In genomic region chr9:77554706-77555105, GRCh38 we compare ENCODE assay signal across 20 cellular contexts.
DNase-seq lines count a peak whose midpoint lies in the region; ATAC-seq, FAIRE-seq and TF ChIP-seq lines count a peak whose summit lies in the region.
"Had no signal": no experiment of that assay in that cellular context is flagged by ENCODE, and none has a peak within 500 bp of the region (broad histone marks: within the 10 kb centered on the region; RNA-seq: fewer than 3 reads in every experiment).

No MANE protein-coding gene starts in this region.

- no peaks in the 10 kb centered on the region for H3K9me3 Mint-ChIP-seq in activated CD4-positive, alpha-beta memory T cell treated with anti-CD3 and anti-CD28 coated beads, Interleukin-2, amount 10 ng/mL, durations not matched to agents 7 days and 5 days
- H3K9me3 Mint-ChIP-seq: CD14-positive monocyte, H9 had no signal

- intact Hi-C loops in pancreas (cut with DNase I) (no loop called here), left ventricle myocardium superior (cut with micrococcal nuclease) (no loop called here)

- POLR2A ChIA-PET in activated CD4-positive, alpha-beta memory T cell treated with anti-CD3 and anti-CD28 coated beads, Interleukin-2, amount 10 ng/mL, durations not matched to agents 7 days and 5 days (lab: Charles Lee) = no interaction called here

- peak; percentile 20 for FAIRE-seq in pancreas (lab: Jason Lieb, UNC)
- FAIRE-seq: GM12878, H1, HepG2 had no signal

- CTCF ChIA-PET in activated CD4-positive, alpha-beta memory T cell treated with anti-CD3 and anti-CD28 coated beads, Interleukin-2, amount 10 ng/mL, durations not matched to agents 7 days and 5 days (lab: Charles Lee) = no interaction called here

- H3K27ac Mint-ChIP-seq in activated CD4-positive, alpha-beta memory T cell treated with anti-CD3 and anti-CD28 coated beads, Interleukin-2, amount 10 ng/mL, durations not matched to agents 7 days and 5 days = no peak overlapping the region
- H3K27ac Mint-ChIP-seq: CD4-positive, alpha-beta memory T cell had no signal

- H3K4me3 ChIP-seq in adipocyte (ENCODE audit: low read length) (peak overlapping the region; percentile 51), fibroblast of pulmonary artery (replicated peaks; ENCODE audit: low read depth, low read length) (no peak overlapping the region), pancreas (no peak overlapping the region)
- H3K4me3 ChIP-seq: BLaER1, GM12878 had no signal

- H3K27me3 Mint-ChIP-seq in activated CD4-positive, alpha-beta memory T cell treated with anti-CD3 and anti-CD28 coated beads, Interleukin-2, amount 10 ng/mL, durations not matched to agents 7 days and 5 days = peaks cover 12% of the 10 kb centered on the region

- H3K4me1 Mint-ChIP-seq in activated CD4-positive, alpha-beta memory T cell treated with anti-CD3 and anti-CD28 coated beads, Interleukin-2, amount 10 ng/mL, durations not matched to agents 7 days and 5 days = no peaks in the 10 kb centered on the region
- H3K4me1 Mint-ChIP-seq: CD14-positive monocyte; CD4-positive, alpha-beta memory T cell; H9 had no signal

- H3K36me3 Mint-ChIP-seq in activated CD4-positive, alpha-beta memory T cell treated with anti-CD3 and anti-CD28 coated beads, Interleukin-2, amount 10 ng/mL, durations not matched to agents 7 days and 5 days (ENCODE audit: low read depth) = no peaks in the 10 kb centered on the region
- H3K36me3 Mint-ChIP-seq: CD14-positive monocyte; CD4-positive, alpha-beta memory T cell had no signal

- no peaks in the 10 kb centered on the region for H3K9me3 ChIP-seq in adipocyte (ENCODE audit: control insufficient read depth, low read length)
- H3K9me3 ChIP-seq in pancreas = no peaks in the 10 kb centered on the region
- H3K9me3 ChIP-seq: BLaER1 had no signal

- 44 to 48% methylated on average over 2 of the region's 2 CpGs for WGBS in pancreas, 2 donors

- no peak for TF ChIP-seq CTCF in fibroblast of pulmonary artery (IDR thresholded peaks at IDR 0.05; ENCODE audit: low read length, missing control alignments)
- TF ChIP-seq CTCF in pancreas (IDR thresholded peaks at IDR 0.05) = no peak

- no peak overlapping the region for H3K27ac ChIP-seq in pancreas
- H3K27ac ChIP-seq: BLaER1 had no signal

- H3K4me1 ChIP-seq in adipocyte (ENCODE audit: control insufficient read depth, insufficient read depth, low read length) = peaks cover 23% of the 10 kb centered on the region
- H3K4me1 ChIP-seq in pancreas = no peaks in the 10 kb centered on the region
- H3K4me1 ChIP-seq: BLaER1 had no signal

- no peaks in the 10 kb centered on the region for H3K27me3 ChIP-seq in adipocyte (replicated peaks; ENCODE audit: control insufficient read depth, insufficient read depth, low read length)
- no peaks in the 10 kb centered on the region for H3K27me3 ChIP-seq in pancreas
- H3K27me3 ChIP-seq: BLaER1 had no signal

- ATAC-seq in pancreas (no peak), left ventricle myocardium superior (no peak)
- ATAC-seq: GM12878, HepG2 had no signal

- DNase-seq in adipocyte (ENCODE audit: low read depth) (peak; percentile 9), fibroblast of pulmonary artery (ENCODE audit: low read depth) (peak; percentile 6), left kidney (ENCODE audit: low read depth, low spot score) (peak; percentile 4), pancreas (no peak), NK-92 (lab: John Stamatoyannopoulos, UW; ENCODE audit: unreplicated experiment) (no peak), left ventricle myocardium superior (no peak)
- DNase-seq in effector CD4-positive, alpha-beta T cell = no peak
- DNase-seq in activated CD4-positive, alpha-beta memory T cell treated with anti-CD3 and anti-CD28 coated beads, Interleukin-2, amount 10 ng/mL, durations not matched to agents 7 days and 5 days = no peak
- DNase-seq: 8988T; CD4-positive, alpha-beta memory T cell; DMS 273 treated with DMSO at 0.1 percent for 48 hours; DMS53; DND-41; EL; H9 had no signal

- H3K4me3 Mint-ChIP-seq in activated CD4-positive, alpha-beta memory T cell treated with anti-CD3 and anti-CD28 coated beads, Interleukin-2, amount 10 ng/mL, durations not matched to agents 7 days and 5 days = no peak overlapping the region
- H3K4me3 Mint-ChIP-seq: CD14-positive monocyte; CD4-positive, alpha-beta memory T cell; H9 had no signal

- H3K36me3 ChIP-seq in adipocyte (ENCODE audit: control insufficient read depth, insufficient read depth, low read length, severe bottlenecking) (no peaks in the 10 kb centered on the region), pancreas (no peaks in the 10 kb centered on the region)
- H3K36me3 ChIP-seq: BLaER1 had no signal

- no peak overlapping the region for H3K9ac ChIP-seq in adipocyte (ENCODE audit: low read length)
- H3K9ac ChIP-seq: BLaER1 had no signal

Comparison
In these comparisons a context has a peak if more than half of its experiments do, and no peak if none do; other contexts are left out.
1. DNase-seq: peak in adipocyte (single experiment), fibroblast of pulmonary artery (single experiment) and left kidney (single experiment); none in pancreas (0 of 6), NK-92 (single experiment), effector CD4-positive, alpha-beta T cell (single experiment), left ventricle myocardium superior (single experiment) and activated CD4-positive, alpha-beta memory T cell treated with anti-CD3 and anti-CD28 coated beads, Interleukin-2, amount 10 ng/mL, durations not matched to agents 7 days and 5 days (single experiment).